ENCODE assay signal across 8 cellular contexts in the genomic region with DNA sequence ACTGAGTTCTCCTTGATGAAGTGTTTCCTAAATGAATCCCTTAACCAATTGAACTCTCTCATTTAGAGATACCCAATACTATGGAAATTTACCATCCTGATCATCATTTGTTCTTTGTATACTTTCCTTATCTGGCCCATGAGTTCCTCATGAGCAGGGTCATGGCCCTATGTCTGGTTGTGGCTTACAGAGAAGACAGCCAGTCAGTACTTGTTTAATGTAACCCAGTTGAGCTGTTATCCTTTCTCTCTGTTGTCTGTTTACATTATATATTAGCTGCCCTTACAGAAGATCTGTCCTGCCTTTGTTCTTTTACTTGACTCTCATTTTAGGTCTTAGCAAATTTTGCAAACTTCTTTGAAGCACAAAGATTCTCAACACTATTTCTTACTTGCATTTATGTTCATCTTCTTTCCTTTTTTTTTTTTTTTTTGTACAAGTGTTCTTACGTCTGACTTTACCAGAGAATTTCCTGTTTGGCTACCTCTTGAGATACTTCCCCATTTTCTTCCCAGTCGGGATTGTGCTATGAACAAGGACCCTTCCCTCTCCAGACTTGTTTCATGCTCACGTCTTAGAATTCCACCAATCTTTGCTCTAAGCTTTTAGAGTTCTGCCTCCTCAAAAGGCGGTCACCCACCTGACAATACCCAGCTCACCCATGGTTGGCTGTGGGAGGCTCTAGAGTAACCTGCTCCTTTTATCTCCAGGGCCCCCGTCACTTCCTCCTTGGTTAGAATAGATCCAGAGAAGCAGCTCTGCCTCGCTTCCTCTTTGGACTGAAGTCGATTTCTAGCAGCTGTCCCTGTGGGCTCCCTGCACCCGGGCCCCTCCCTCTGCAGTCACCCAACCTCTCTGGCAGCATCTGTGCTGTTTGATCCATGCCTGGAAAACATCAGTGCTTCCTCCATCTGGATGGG. TPM values are rescaled to one million over a fixed set of nuclear protein-coding genes. Genes with fewer than 3 reads are reported as not detected.
DNase-seq lines count a peak whose midpoint lies in the region; ATAC-seq and TF ChIP-seq lines count a peak whose summit lies in the region.

No MANE protein-coding gene starts in this region.

- WGBS in transverse colon (ENCODE audit: low coverage in 1 of 2), 2 donors, result 56 to 61% methylated on average over 5 to 8 of the region's 8 CpGs

- DNase-seq in activated T-cell treated with anti-CD3 and anti-CD28 coated beads for 1 hour (ENCODE audit: low read depth), result peak; percentile 1
- DNase-seq in activated T-cell treated with anti-CD3 and anti-CD28 coated beads for 4 hours, result no peak
- DNase-seq in activated CD4-positive, alpha-beta T cell treated with anti-CD3 and anti-CD28 coated beads, Interleukin-2, amount 50 U/mL, for 4 hours, result peak; percentile 12 to 25
- peak; percentile 29 for DNase-seq in transverse colon
- DNase-seq in G401 (ENCODE audit: low spot score), result no peak
- DNase-seq in NCI-H69 (lab: John Stamatoyannopoulos, UW), result no peak

- no peak for TF ChIP-seq EP300 in transverse colon (IDR thresholded peaks at IDR 0.05; ENCODE audit: low read depth)

- intact Hi-C loops in transverse colon (cut with DNase I; ENCODE audit: low total_unique reads), result no loop called here

- no peaks in the 10 kb centered on the region for H3K36me3 ChIP-seq in transverse colon

- no peaks in the 10 kb centered on the region for H3K9me3 ChIP-seq in transverse colon

- no peak for ATAC-seq in GM21515 (IDR thresholded peaks at IDR 0.05; ENCODE audit: unreplicated experiment)

- in situ Hi-C loops in transverse colon (cut with MboI; ENCODE audit: low pct_ligation_motif_present in 1 of 4, low pct_unique_long_range_greater_than_20kb in 1 of 4, low sequenced_read_pairs in 3 of 4), result no loop called here
- in situ Hi-C loops in G401 (cut with HindIII; ENCODE audit: low sequenced_read_pairs), result no loop called here

- no peak overlapping the region for H3K4me3 ChIP-seq in transverse colon

- H3K27me3 ChIP-seq in layer of hippocampus (ENCODE audit: control insufficient read depth, insufficient read depth, low read length) (no peaks in the 10 kb centered on the region), transverse colon (no peaks in the 10 kb centered on the region)

- no peak for TF ChIP-seq POLR2A in transverse colon (IDR thresholded peaks at IDR 0.05)

- TF ChIP-seq CTCF in transverse colon (IDR thresholded peaks at IDR 0.05), result no peak

- H3K27ac ChIP-seq in layer of hippocampus (ENCODE audit: low read depth, low read length) (peak overlapping the region; percentile 44), transverse colon (no peak overlapping the region)

- peaks cover 0 to 5% (median 0%) of the 10 kb centered on the region in 4 donors for H3K4me1 ChIP-seq in transverse colon

RNA-seq across cellular contexts. Expression of a gene that starts 53.6 kb away (rescaled TPM):
- total RNA-seq in transverse colon, result 10 to 100 TPM in 3 of 4 donors, 1 to 10 TPM in 1; 8.3 to 60.1 (median 34.7) TPM
- total RNA-seq in G401 (2014; rRNA removed; shearing (Covaris generic)), result 0.49 TPM in 1 of 2 replicates, not detected in the other

Comparison
In these comparisons a context has a peak if more than half of its experiments do, and no peak if none do; other contexts are left out.
1. DNase-seq: peak in activated T-cell treated with anti-CD3 and anti-CD28 coated beads for 1 hour (single experiment), activated CD4-positive, alpha-beta T cell treated with anti-CD3 and anti-CD28 coated beads, Interleukin-2, amount 50 U/mL, for 4 hours (2 of 2) and transverse colon (single experiment); none in activated T-cell treated with anti-CD3 and anti-CD28 coated beads for 4 hours (single experiment), G401 (single experiment) and NCI-H69 (single experiment).